In genomic region chr4:118772149-118773081, GRCh38 we compare ENCODE assay signal across 8 cellular contexts.
DNase-seq lines count a peak whose midpoint lies in the region; ATAC-seq, FAIRE-seq and TF ChIP-seq lines count a peak whose summit lies in the region.

No MANE protein-coding gene starts in this region.

- H3K36me3 ChIP-seq in mammary epithelial cell (ENCODE audit: insufficient read depth, low read length) (peaks cover 6% of the 10 kb centered on the region), testis (ENCODE audit: low read depth, missing control alignments) (no peaks in the 10 kb centered on the region)

- DNase-seq in NCI-H446 treated with DMSO at 0.1 percent for 48 hours (lab: John Stamatoyannopoulos, UW), result peak; percentile 39
- peak; percentile 30 for DNase-seq in mammary epithelial cell
- DNase-seq in kidney tubule cell (ENCODE audit: low spot score), result peak; percentile 56
- no peak for DNase-seq in testis

- H3K27me3 ChIP-seq in mammary epithelial cell (ENCODE audit: insufficient read depth, low read length) (no peaks in the 10 kb centered on the region), testis (no peaks in the 10 kb centered on the region)

- peak; percentile 98 for FAIRE-seq in A204.1 (lab: Jason Lieb, UNC)

- ATAC-seq in HG02973 (IDR thresholded peaks at IDR 0.05; ENCODE audit: unreplicated experiment) (peak; percentile 76), HG03045 (IDR thresholded peaks at IDR 0.05; ENCODE audit: unreplicated experiment) (no peak)

- H4K20me1 ChIP-seq in mammary epithelial cell (ENCODE audit: insufficient read depth, low read length), result no peaks in the 10 kb centered on the region

- in situ Hi-C loops in mammary epithelial cell (cut with MboI; ENCODE audit: low sequenced_read_pairs in 2 of 2), result loop anchor here in 1 of 2 donors (10.0 kb wide), 1 partner anchor 182 kb away; no protein-coding TSS in a partner anchor

- intact Hi-C loops in mammary epithelial cell (cut with micrococcal nuclease) (loop anchor here (1.0 kb wide), 3 partner anchors 93 to 197 kb away; no protein-coding TSS in a partner anchor), testis (cut with DNase I; ENCODE audit: low total_unique reads) (no loop called here)

- TF ChIP-seq CTCF in GM12874 (IDR thresholded peaks at IDR 0.05; ENCODE audit: insufficient read depth, low read depth, low read length) (peak; percentile 20; the same call in 1 of the 2 replicates), mammary epithelial cell (conservative IDR thresholded peaks at IDR 0.05 in 1 of 2, IDR thresholded peaks at IDR 0.05 in 1 of 2; ENCODE audit: extremely low read depth in 1 of 2, insufficient read depth in 1 of 2, low read depth in 1 of 2, low read length in 2 of 2) (peak; percentile 50 to 54), testis (IDR thresholded peaks at IDR 0.05) (peak; percentile 36 to 50 (median 47))

- H3K9ac ChIP-seq in mammary epithelial cell (ENCODE audit: insufficient read depth, low read length), result no peak overlapping the region

- TF ChIP-seq POLR2A in testis (IDR thresholded peaks at IDR 0.05), result no peak

- dilution Hi-C loops in mammary epithelial cell (cut with HindIII; ENCODE audit: low sequenced_read_pairs), result no loop called here

- no peaks in the 10 kb centered on the region for H3K79me2 ChIP-seq in mammary epithelial cell (ENCODE audit: insufficient read depth, low read length)

- H3K9me3 ChIP-seq in mammary epithelial cell (replicated peaks; ENCODE audit: insufficient read depth, low read length) (no peaks in the 10 kb centered on the region), testis (no peaks in the 10 kb centered on the region)

- H3K4me3 ChIP-seq in mammary epithelial cell (replicated peaks in 1 of 3; ENCODE audit: insufficient read depth in 1 of 3, low read depth in 2 of 3, low read length in 3 of 3) (no peak overlapping the region), testis (no peak overlapping the region)

- WGBS in mammary epithelial cell (ENCODE audit: low coverage, missing lambda C conversion rate), result 18% methylated on average over 10 of the region's 10 CpGs
- WGBS in testis, 2 donors, result 40 to 47% methylated on average over 10 of the region's 10 CpGs

- no TSS peak for BruUV-seq in mammary epithelial cell (replicated peaks; lab: Mats Ljungman, UMichigan)

- CTCF ChIA-PET in mammary epithelial cell (lab: Charles Lee; ENCODE audit: low non-redundant PET), result interaction anchor here (0.7 to 0.9 kb wide), 2 partner anchors 30 to 93 kb away, joined by 4 to 5 read pairs; no protein-coding TSS in a partner anchor

- peaks cover 39% of the 10 kb centered on the region for H3K4me1 ChIP-seq in mammary epithelial cell (ENCODE audit: insufficient read depth, low read length)
- H3K4me1 ChIP-seq in testis, result peaks cover 37% of the 10 kb centered on the region

- H2AFZ ChIP-seq in mammary epithelial cell (ENCODE audit: low read depth, low read length), result peak overlapping the region; percentile 12

- H3K27ac ChIP-seq in mammary epithelial cell (ENCODE audit: insufficient read depth, low read depth, low read length), result no peak overlapping the region
- H3K27ac ChIP-seq in testis, result peak overlapping the region; percentile 34 to 69

- peak overlapping the region; percentile 17 for H3K4me2 ChIP-seq in mammary epithelial cell (ENCODE audit: insufficient read depth, low read depth, low read length)
